In the genomic region with DNA sequence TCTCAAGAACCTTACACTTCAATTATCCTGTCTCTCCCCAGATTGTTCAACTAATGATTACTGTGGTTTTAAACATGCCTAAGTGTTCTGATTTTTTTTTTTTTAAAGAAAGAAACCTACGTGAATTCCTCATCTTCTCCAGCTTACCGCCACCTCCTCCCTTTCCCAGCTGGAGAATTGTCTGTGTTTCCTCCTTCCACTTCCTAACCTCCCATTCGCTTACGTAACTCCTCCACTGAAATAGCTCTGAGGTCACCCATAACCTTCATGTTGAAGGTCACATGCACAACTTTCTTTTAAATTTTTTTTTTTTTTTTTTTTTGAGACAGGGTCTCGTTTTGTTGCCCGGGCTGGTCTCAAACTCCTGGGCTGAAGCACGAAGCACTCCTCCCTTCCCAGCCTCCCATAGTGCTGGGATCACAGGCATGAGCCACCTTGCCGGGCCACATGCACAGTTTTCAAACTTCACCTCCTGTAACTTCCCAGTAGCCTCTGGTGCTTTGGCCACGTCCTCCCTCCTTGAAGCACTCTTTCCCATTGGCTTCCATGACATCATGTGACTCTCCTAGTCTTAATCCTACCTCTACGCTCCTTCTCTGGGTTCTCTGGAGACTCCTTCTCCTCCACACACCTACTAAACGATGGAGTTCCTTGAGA, we compare ENCODE assay signal across 14 cellular contexts. TPM values are rescaled to one million over a fixed set of nuclear protein-coding genes. Genes with fewer than 3 reads are reported as not detected.
A peak's percentile ranks its signal among the peaks of the same experiment; 100 is the strongest.
DNase-seq lines count a peak whose midpoint lies in the region; ATAC-seq and TF ChIP-seq lines count a peak whose summit lies in the region.
"Had no signal": no experiment of that assay in that cellular context is flagged by ENCODE, and none has a peak within 500 bp of the region (broad histone marks: within the 10 kb centered on the region; RNA-seq: fewer than 3 reads in every experiment).

No MANE protein-coding gene starts in this region.

- no peaks in the 10 kb centered on the region for H3K9me2 ChIP-seq in MM.1S (replicated peaks; ENCODE audit: insufficient read depth, low read length)

- ATAC-seq in Right ventricle myocardium superior (ENCODE audit: poor library complexity), result peak; percentile 76
- peak; percentile 94 for ATAC-seq in sciatic nerve
- ATAC-seq in HG02852 (IDR thresholded peaks at IDR 0.05; ENCODE audit: unreplicated experiment), result no peak

- peaks cover 18% of the 10 kb centered on the region for H3K4me1 ChIP-seq in MM.1S (ENCODE audit: low read length)

- H3K4me1 Mint-ChIP-seq in activated naive CD8-positive, alpha-beta T cell (ENCODE audit: low read depth), result peaks cover 24% of the 10 kb centered on the region

- H4K20me1 ChIP-seq in MM.1S (ENCODE audit: insufficient read depth, low read length), result no peaks in the 10 kb centered on the region

- intact Hi-C loops in Right ventricle myocardium superior (cut with DNase I) (no loop called here), sciatic nerve (cut with DNase I) (loop anchor here (10.0 kb wide), 1 partner anchor 160 kb away; no protein-coding TSS in a partner anchor)

- no peaks in the 10 kb centered on the region for H3K27me3 Mint-ChIP-seq in activated naive CD8-positive, alpha-beta T cell

- H3K27me3 ChIP-seq in MM.1S (replicated peaks; ENCODE audit: insufficient read depth, low read length), result no peaks in the 10 kb centered on the region

- H3K27ac ChIP-seq in MM.1S (ENCODE audit: low read length), result peak overlapping the region; percentile 63; the same call in 1 of the 2 replicates

- H3K9ac ChIP-seq in MM.1S (ENCODE audit: low read length), result peak overlapping the region; percentile 20; the same call in 1 of the 2 replicates

- peak overlapping the region; percentile 35; the same call in 1 of the 2 replicates for H3K4me3 ChIP-seq in MM.1S (ENCODE audit: low read length)

- peak overlapping the region; percentile 61 for H3K27ac Mint-ChIP-seq in activated naive CD8-positive, alpha-beta T cell

- DNase-seq in MM.1S (no peak), Right ventricle myocardium superior (no peak), sciatic nerve (ENCODE audit: low spot score) (no peak), iPS-NIHi11 (ENCODE audit: low spot score) (no peak), SK-N-DZ (ENCODE audit: low spot score) (no peak)
- DNase-seq: activated CD4-positive, CD25-positive, alpha-beta regulatory T cell; activated gamma-delta T cell; HCEC 1CT; hypothalamus; Kasumi-1; SIG-M5; small intestine had no signal

- H3K9me3 ChIP-seq in MM.1S (replicated peaks; ENCODE audit: insufficient read depth, low read length), result no peaks in the 10 kb centered on the region

- no peaks in the 10 kb centered on the region for H3K36me3 ChIP-seq in MM.1S (replicated peaks; ENCODE audit: insufficient read depth, low read length)

- no peak overlapping the region for H3K4me3 Mint-ChIP-seq in activated naive CD8-positive, alpha-beta T cell

- no peak for TF ChIP-seq CTCF in MM.1S (IDR thresholded peaks at IDR 0.05; ENCODE audit: low read length)

- H3K36me3 Mint-ChIP-seq in activated naive CD8-positive, alpha-beta T cell, result no peaks in the 10 kb centered on the region

- H2AFZ ChIP-seq in MM.1S (ENCODE audit: low read length), result peak overlapping the region; percentile 75

- no peaks in the 10 kb centered on the region for H3K79me2 ChIP-seq in MM.1S (ENCODE audit: low read length)

- peak overlapping the region; percentile 67 for H3K4me2 ChIP-seq in MM.1S (ENCODE audit: low read depth, low read length)

- H3K9me3 Mint-ChIP-seq in activated naive CD8-positive, alpha-beta T cell (ENCODE audit: low read depth), result no peaks in the 10 kb centered on the region

- H3F3A ChIP-seq in MM.1S (ENCODE audit: insufficient read depth, low read length), result peaks cover 11% of the 10 kb centered on the region

RNA-seq across cellular contexts. Expression of a gene that starts 9.8 kb away (rescaled TPM):
- total RNA-seq in Right ventricle myocardium superior (222 TPM), sciatic nerve (198 TPM)
- polyA plus RNA-seq in SK-N-DZ (2014; cell fraction: cytosol; rRNA removed), result 68.7 and 78.3 TPM in 2 replicates
- polyA plus RNA-seq in SK-N-DZ (2014; cell fraction: nucleus; rRNA removed), result 34.4 and 48.8 TPM in 2 replicates
